21 cellular contexts compared by ENCODE assay signal in genomic region chr16:67927131-67927941, GRCh38. TPM values are rescaled to one million over a fixed set of nuclear protein-coding genes. Genes with fewer than 3 reads are reported as not detected.
A peak's percentile ranks its signal among the peaks of the same experiment; 100 is the strongest.
DNase-seq lines count a peak whose midpoint lies in the region; ATAC-seq, FAIRE-seq and TF ChIP-seq lines count a peak whose summit lies in the region.
"Had no signal": no experiment of that assay in that cellular context is flagged by ENCODE, and none has a peak within 500 bp of the region (broad histone marks: within the 10 kb centered on the region; RNA-seq: fewer than 3 reads in every experiment).

No MANE protein-coding gene starts in this region.

- H3K9ac ChIP-seq in BLaER1 treated with 17β-estradiol and CSF1 and Interleukin-3, amounts not matched to agents 10 nM and 100 nM = peak overlapping the region in 9 of 11 experiments; percentile 30 to 75 (median 59); a peak in 14 of 22 replicates

- whole genome bisulfite sequencing in body of pancreas, 2 donors = 39% methylated on average over 21 of the region's 22 CpGs; no CpG with 5 or more reads in 1 of the 2 donors
- 49 to 52% methylated on average over 22 of the region's 22 CpGs for WGBS in pancreas, 2 donors
- 90% methylated on average over 22 of the region's 22 CpGs for WGBS in esophagus muscularis mucosa

- peak; percentile 11 to 54 (median 35) for TF ChIP-seq POLR2A in body of pancreas (IDR thresholded peaks at IDR 0.05)
- TF ChIP-seq POLR2A in esophagus muscularis mucosa (IDR thresholded peaks at IDR 0.05; ENCODE audit: low read depth) = no peak

- peaks cover 23 to 77% (median 74%) of the 10 kb centered on the region in 10 experiments for H3K4me1 ChIP-seq in BLaER1 treated with 17β-estradiol and CSF1 and Interleukin-3, amounts not matched to agents 10 nM and 100 nM
- H3K4me1 ChIP-seq in body of pancreas (peaks cover 86% of the 10 kb centered on the region), pancreas (peaks cover 0 to 6% (median 5%) of the 10 kb centered on the region in 3 donors), esophagus muscularis mucosa (peaks cover 25 to 66% (median 52%) of the 10 kb centered on the region in 4 donors)
- H3K4me1 ChIP-seq: Caco-2 had no signal

- TF ChIP-seq CTCF in GM06990 (IDR thresholded peaks at IDR 0.05; ENCODE audit: insufficient read depth, low read length, poor library complexity, severe bottlenecking) = no peak
- TF ChIP-seq CTCF in body of pancreas (IDR thresholded peaks at IDR 0.05) = no peak
- TF ChIP-seq CTCF in pancreas (IDR thresholded peaks at IDR 0.05) = no peak
- TF ChIP-seq CTCF in esophagus muscularis mucosa (IDR thresholded peaks at IDR 0.05) = no peak

- ATAC-seq in body of pancreas (peak; percentile 4), pancreas (peak in 3 of 4 donors; percentile 5 to 16 (median 6)), GM19324 (IDR thresholded peaks at IDR 0.05; ENCODE audit: low FRiP score, unreplicated experiment) (no peak), GM21360 (IDR thresholded peaks at IDR 0.05; ENCODE audit: unreplicated experiment) (no peak)
- ATAC-seq: effector memory CD8-positive, alpha-beta T cell; stimulated activated naive CD8-positive, alpha-beta T cell treated with anti-CD3 and anti-CD28 coated beads, Interleukin-15, Interleukin-2, amounts not matched to agents 100 U/mL and 50 U/mL, for 24 hours; T-helper 17 cell had no signal

- no peak for FAIRE-seq in pancreas (lab: Jason Lieb, UNC)

- peak overlapping the region; percentile 73 to 93 (median 87); a peak in 17 of 22 replicates for H3K4me2 ChIP-seq in BLaER1 treated with 17β-estradiol and CSF1 and Interleukin-3, amounts not matched to agents 10 nM and 100 nM
- H3K4me2 ChIP-seq: PC-9 had no signal

- peak; percentile 15 for DNase-seq in GM06990 (ENCODE audit: extremely low read depth, insufficient read length)
- DNase-seq in body of pancreas = peak; percentile 55 to 70 (median 59)
- peak in 5 of 6 donors; percentile 59 to 89 (median 68) for DNase-seq in pancreas
- no peak for DNase-seq in esophagus muscularis mucosa (ENCODE audit: extremely low spot score)
- no peak for DNase-seq in activated CD4-positive, alpha-beta T cell treated with anti-CD3 and anti-CD28 coated beads, Interleukin-2, amount 50 U/mL, for 4 hours
- DNase-seq: activated CD4-positive, alpha-beta T cell treated with anti-CD3 and anti-CD28 coated beads, Interleukin-2, amount 10 ng/mL, durations not matched to agents 7 days and 5 days; Caco-2; effector memory CD8-positive, alpha-beta T cell; IMR-90; MG63; NCI-H69; PC-9; stimulated activated CD4-positive, alpha-beta T cell treated with anti-CD3 and anti-CD28 coated beads, Interleukin-2, amount 100 ng/mL, for 24 hours; stimulated activated naive CD8-positive, alpha-beta T cell treated with anti-CD3 and anti-CD28 coated beads, Interleukin-15, Interleukin-2, amounts not matched to agents 100 U/mL and 50 U/mL, for 24 hours; T-helper 17 cell had no signal

- no peak for TF ChIP-seq EP300 in esophagus muscularis mucosa (IDR thresholded peaks at IDR 0.05)

- H3K9me3 ChIP-seq in BLaER1 treated with 17β-estradiol and CSF1 and Interleukin-3, amounts not matched to agents 10 nM and 100 nM (replicated peaks in 1 of 11) = no peaks in the 10 kb centered on the region
- H3K9me3 ChIP-seq in body of pancreas = no peaks in the 10 kb centered on the region
- H3K9me3 ChIP-seq in pancreas = no peaks in the 10 kb centered on the region
- H3K9me3 ChIP-seq in esophagus muscularis mucosa = no peaks in the 10 kb centered on the region
- H3K9me3 ChIP-seq: Caco-2, MG63, prostate gland had no signal

- H4K20me1 ChIP-seq in BLaER1 treated with 17β-estradiol and CSF1 and Interleukin-3, amounts not matched to agents 10 nM and 100 nM = peaks cover 64 to 100% (median 92%) of the 10 kb centered on the region in 11 experiments; a peak in 21 of 22 replicates

- peak overlapping the region in 6 of 11 experiments; percentile 57 to 71 (median 61); a peak in 10 of 22 replicates for H3K27ac ChIP-seq in BLaER1 treated with 17β-estradiol and CSF1 and Interleukin-3, amounts not matched to agents 10 nM and 100 nM
- H3K27ac ChIP-seq in body of pancreas = peak overlapping the region; percentile 79 to 90 (median 83)
- H3K27ac ChIP-seq in pancreas = peak overlapping the region; percentile 70 to 85 (median 80)
- H3K27ac ChIP-seq in esophagus muscularis mucosa (replicated peaks in 1 of 4) = peak overlapping the region in 1 of 4 donors; percentile 19
- H3K27ac ChIP-seq: HL-60, PC-9 had no signal

- intact Hi-C loops in body of pancreas (cut with DNase I) (no loop called here), pancreas (cut with DNase I) (loop anchor here in 1 of 3 donors (10.0 kb wide), 1 partner anchor 253 kb away; no protein-coding TSS in a partner anchor), esophagus muscularis mucosa (cut with DNase I) (no loop called here)

- no peaks in the 10 kb centered on the region for H3K27me3 ChIP-seq in BLaER1 treated with 17β-estradiol and CSF1 and Interleukin-3, amounts not matched to agents 10 nM and 100 nM
- H3K27me3 ChIP-seq in GM06990 (replicated peaks; ENCODE audit: control insufficient read depth, insufficient read depth, low read length) = no peaks in the 10 kb centered on the region
- no peaks in the 10 kb centered on the region for H3K27me3 ChIP-seq in body of pancreas
- no peaks in the 10 kb centered on the region for H3K27me3 ChIP-seq in pancreas
- no peaks in the 10 kb centered on the region for H3K27me3 ChIP-seq in esophagus muscularis mucosa
- H3K27me3 ChIP-seq: MG63 had no signal

- peaks cover 40 to 73% (median 60%) of the 10 kb centered on the region in 11 experiments for H3K36me3 ChIP-seq in BLaER1 treated with 17β-estradiol and CSF1 and Interleukin-3, amounts not matched to agents 10 nM and 100 nM
- H3K36me3 ChIP-seq in GM06990 (ENCODE audit: control insufficient read depth, insufficient read depth, low read length) (peaks cover 42% of the 10 kb centered on the region), body of pancreas (replicated peaks in 1 of 2; ENCODE audit: insufficient read depth in 1 of 2, low read depth in 2 of 2) (no peaks in the 10 kb centered on the region), pancreas (peaks cover 0 to 5% (median 0%) of the 10 kb centered on the region in 3 donors), esophagus muscularis mucosa (peaks cover 11 to 60% (median 55%) of the 10 kb centered on the region in 4 donors)
- H3K36me3 ChIP-seq: MG63, prostate gland had no signal

- peak overlapping the region in 1 of 10 experiments; percentile 38; a peak in 1 of 20 replicates for H3K4me3 ChIP-seq in BLaER1 treated with 17β-estradiol and CSF1 and Interleukin-3, amounts not matched to agents 10 nM and 100 nM
- no peak overlapping the region for H3K4me3 ChIP-seq in GM06990 (replicated peaks; ENCODE audit: low read depth, low read length)
- no peak overlapping the region for H3K4me3 ChIP-seq in body of pancreas
- no peak overlapping the region for H3K4me3 ChIP-seq in pancreas
- no peak overlapping the region for H3K4me3 ChIP-seq in esophagus muscularis mucosa
- H3K4me3 ChIP-seq: MG63, PC-9, prostate gland, skin epidermis had no signal

RNA-seq across cellular contexts. Expression of gene CTRL, which starts 4.3 kb away (rescaled TPM):
- 1,000 to 10,000 TPM in 1 of 2 donors, 100 to 1,000 TPM in 1; 286 to 1,726 TPM for total RNA-seq in body of pancreas
- total RNA-seq in pancreas = 1,000 to 10,000 TPM in 2 of 6 donors, 100 to 1,000 TPM in 4; 559 to 2,165 (median 815) TPM
- 100 to 1,000 TPM; 580 to 609 TPM for polyA plus RNA-seq in pancreas
- 1 to 10 TPM in 1 of 4 donors, under 1 TPM in 2, not detected in 1; 0.80 to 1.1 (median 0.99) TPM for total RNA-seq in esophagus muscularis mucosa

RNA-seq across cellular contexts. Expression of gene PSMB10, which starts 9.3 kb away (rescaled TPM):
- total RNA-seq in body of pancreas = 10 to 100 TPM; 16.2 to 26.7 TPM
- 10 to 100 TPM; 40.0 to 62.2 (median 51.3) TPM for total RNA-seq in pancreas
- 100 to 1,000 TPM in 1 of 2 donors, 10 to 100 TPM in 1; 65.7 to 195 TPM for polyA plus RNA-seq in pancreas
- 10 to 100 TPM; 17.2 to 51.6 (median 36.1) TPM for total RNA-seq in esophagus muscularis mucosa

RNA-seq across cellular contexts. Expression of gene LCAT, which starts 16.6 kb away (rescaled TPM):
- total RNA-seq in body of pancreas (10 to 100 TPM in 1 of 2 donors, 1 to 10 TPM in 1; 7.5 to 17.8 TPM), pancreas (10 to 100 TPM in 2 of 6 donors, 1 to 10 TPM in 4; 2.8 to 12.4 (median 8.5) TPM), esophagus muscularis mucosa (10 to 100 TPM; 13.9 to 43.1 (median 22.0) TPM)
- polyA plus RNA-seq in pancreas = 10 to 100 TPM; 54.3 to 65.5 TPM

RNA-seq across cellular contexts. Expression of gene PSKH1, which starts 34.3 kb away (rescaled TPM):
- total RNA-seq in body of pancreas (10 to 100 TPM; 15.0 to 16.8 TPM), pancreas (10 to 100 TPM; 13.9 to 17.7 (median 15.7) TPM), esophagus muscularis mucosa (10 to 100 TPM; 16.1 to 35.4 (median 26.4) TPM)
- polyA plus RNA-seq in pancreas = 10 to 100 TPM; 12.7 to 15.9 TPM

RNA-seq across cellular contexts. Expression of gene SLC12A4, which starts 41.1 kb away (rescaled TPM):
- 10 to 100 TPM; 23.3 to 61.3 TPM for total RNA-seq in body of pancreas
- total RNA-seq in pancreas = 10 to 100 TPM; 15.8 to 46.4 (median 27.9) TPM
- polyA plus RNA-seq in pancreas = 10 to 100 TPM; 21.0 to 44.8 TPM
- total RNA-seq in esophagus muscularis mucosa = 100 to 1,000 TPM in 1 of 4 donors, 10 to 100 TPM in 3; 65.8 to 142 (median 81.3) TPM

Comparison
In these comparisons a context has a peak if more than half of its experiments do, and no peak if none do; other contexts are left out.
1. DNase-seq: peak in GM06990 (single experiment), body of pancreas (4 of 4) and pancreas (5 of 6); none in esophagus muscularis mucosa (single experiment) and activated CD4-positive, alpha-beta T cell treated with anti-CD3 and anti-CD28 coated beads, Interleukin-2, amount 50 U/mL, for 4 hours (0 of 2).
2. ATAC-seq: peak in body of pancreas (single experiment) and pancreas (3 of 4); none in GM19324 (single experiment) and GM21360 (single experiment).
3. RNA of gene CTRL, which starts 4.3 kb away (total RNA-seq): 286 to 1,726 TPM in body of pancreas and 559 to 2,165 TPM in pancreas; 0.80 to 1.1 TPM in esophagus muscularis mucosa; every median in the first group is over 100 times any median in the second.